Comparison of ENCODE assay signal across 18 cellular contexts in the genomic region with DNA sequence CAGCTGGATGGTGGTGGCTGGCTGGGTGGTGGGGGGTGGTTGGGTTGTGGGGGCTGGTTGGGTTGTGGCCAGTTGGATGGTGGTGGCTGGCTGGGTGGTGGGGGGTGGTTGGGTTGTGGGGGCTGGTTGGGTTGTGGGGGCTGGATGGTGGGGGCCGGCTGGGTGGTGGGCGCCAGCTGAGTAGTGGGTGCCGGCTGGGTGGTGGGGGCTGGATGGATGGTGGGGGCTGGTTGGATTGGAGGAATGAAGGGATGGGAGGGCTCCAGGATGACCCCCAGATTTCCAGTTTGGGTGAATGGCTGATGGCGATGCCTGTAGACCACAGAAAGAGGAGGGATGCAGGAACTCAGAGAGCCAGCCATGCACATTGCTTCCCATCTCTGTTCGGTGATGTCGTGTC. TPM values are rescaled to one million over a fixed set of nuclear protein-coding genes. Genes with fewer than 3 reads are reported as not detected.
DNase-seq lines count a peak whose midpoint lies in the region; ATAC-seq, FAIRE-seq and TF ChIP-seq lines count a peak whose summit lies in the region.
"Had no signal": no experiment of that assay in that cellular context is flagged by ENCODE, and none has a peak within 500 bp of the region (broad histone marks: within the 10 kb centered on the region; RNA-seq: fewer than 3 reads in every experiment).

No MANE protein-coding gene starts in this region.

- H3K18ac ChIP-seq in mesendoderm (ENCODE audit: low read length), result no peak overlapping the region

- H3K23ac ChIP-seq in mesendoderm (ENCODE audit: low read length), result no peak overlapping the region

- H4K8ac ChIP-seq in mesendoderm (ENCODE audit: low read depth, low read length), result no peak overlapping the region

- TF ChIP-seq CTCF in suprapubic skin (IDR thresholded peaks at IDR 0.05), result no peak
- TF ChIP-seq CTCF in HepG2 (CRISPR knock-in tag; IDR thresholded peaks at IDR 0.05), result no peak

- TF ChIP-seq RAD21 in HepG2 (CRISPR knock-in tag; IDR thresholded peaks at IDR 0.05), result no peak

- H3K4me1 ChIP-seq in suprapubic skin, result peaks cover 3% of the 10 kb centered on the region
- H3K4me1 ChIP-seq in mesendoderm (ENCODE audit: control insufficient read depth, low read depth, low read length), result no peaks in the 10 kb centered on the region
- H3K4me1 ChIP-seq in HepG2 (ENCODE audit: insufficient read depth, low read length), result no peaks in the 10 kb centered on the region

- no peak overlapping the region for H3K4ac ChIP-seq in mesendoderm (ENCODE audit: low read depth, low read length)

- no peak overlapping the region for H3K9ac ChIP-seq in mesendoderm (ENCODE audit: low read length)
- H3K9ac ChIP-seq in HepG2 (ENCODE audit: insufficient read depth, low read depth, low read length), result no peak overlapping the region

- no peak overlapping the region for H2BK15ac ChIP-seq in mesendoderm (replicated peaks; ENCODE audit: low read depth)

- TF ChIP-seq EP300 in suprapubic skin (IDR thresholded peaks at IDR 0.05) (no peak), HepG2 (IDR thresholded peaks at IDR 0.05; ENCODE audit: low read depth in 2 of 2, low read length in 2 of 2) (no peak), HepG2 (CRISPR knock-in tag; IDR thresholded peaks at IDR 0.05; ENCODE audit: borderline replicate concordance) (no peak)

- no peak overlapping the region for H4K5ac ChIP-seq in mesendoderm (ENCODE audit: low read length)

- H2BK120ac ChIP-seq in mesendoderm (ENCODE audit: low read depth, low read length), result no peak overlapping the region

- H3K4me3 ChIP-seq in Jurkat, Clone E6-1 (ENCODE audit: low read length), result peak overlapping the region; percentile 92
- no peak overlapping the region for H3K4me3 ChIP-seq in suprapubic skin
- H3K4me3 ChIP-seq in mesendoderm (ENCODE audit: low read length), result no peak overlapping the region
- H3K4me3 ChIP-seq in HepG2 (replicated peaks in 1 of 3; ENCODE audit: insufficient read depth in 1 of 3, low read depth in 2 of 3, low read length in 3 of 3), result no peak overlapping the region
- H3K4me3 ChIP-seq: GM12878 had no signal

- BruUV-seq in HepG2 (replicated peaks; lab: Mats Ljungman, UMichigan), result no TSS peak

- H3K79me1 ChIP-seq in mesendoderm (ENCODE audit: low read length), result no peaks in the 10 kb centered on the region

- H3K9me3 ChIP-seq in suprapubic skin, result no peaks in the 10 kb centered on the region
- no peaks in the 10 kb centered on the region for H3K9me3 ChIP-seq in HepG2 (ENCODE audit: low read length)

- DNase-seq in D341Med (ENCODE audit: low spot score) (peak; percentile 6), islet precursor cell (peak; percentile 10), suprapubic skin (ENCODE audit: low spot score in 2 of 2) (peak; percentile 46 to 50), mesendoderm (no peak), HepG2 (ENCODE audit: low spot score) (no peak)
- DNase-seq in Jurkat, Clone E6-1 (ENCODE audit: low read depth, low spot score), result no peak
- no peak for DNase-seq in activated CD4-positive, alpha-beta T cell treated with anti-CD3 and anti-CD28 coated beads for 1 hour
- DNase-seq: C1 segment of cervical spinal cord, NCI-H1092 treated with DMSO at 0.1 percent for 48 hours, NCI-H1694, NCI-H2107, NCI-H345, NCI-H526 treated with DMSO at 0.1 percent for 48 hours, OCI-M1 had no signal

- in situ Hi-C loops in HepG2 (cut with HindIII; ENCODE audit: extremely low pct_ligation_motif_present, low pct_unique_long_range_greater_than_20kb), result no loop called here

- H3K79me2 ChIP-seq in mesendoderm (ENCODE audit: control insufficient read depth, insufficient read depth, low read length) (no peaks in the 10 kb centered on the region), HepG2 (ENCODE audit: insufficient read depth, low read length) (no peaks in the 10 kb centered on the region)

- H3K36me3 ChIP-seq in suprapubic skin (no peaks in the 10 kb centered on the region), mesendoderm (ENCODE audit: control insufficient read depth, insufficient read depth, low read length) (no peaks in the 10 kb centered on the region), HepG2 (replicated peaks in 1 of 2; ENCODE audit: control insufficient read depth in 1 of 2, insufficient read depth in 2 of 2, low read length in 2 of 2) (no peaks in the 10 kb centered on the region)

- H3K4me2 ChIP-seq in mesendoderm (ENCODE audit: low read length) (no peak overlapping the region), HepG2 (ENCODE audit: low read depth, low read length) (no peak overlapping the region)

- intact Hi-C loops in HepG2 (cut with micrococcal nuclease; ENCODE audit: unreplicated experiment), result no loop called here

- H2AK5ac ChIP-seq in mesendoderm (ENCODE audit: low read length), result no peak overlapping the region

- no peak for ATAC-seq in HepG2

- TF ChIP-seq POLR2A in suprapubic skin (IDR thresholded peaks at IDR 0.05), result no peak
- TF ChIP-seq POLR2A in HepG2 (IDR thresholded peaks at IDR 0.05; ENCODE audit: insufficient read depth in 1 of 2, low read depth in 2 of 2, low read length in 2 of 2), result no peak

- POLR2A ChIA-PET in HepG2 (lab: Yijun Ruan, JAX), result no interaction called here

- H2AFZ ChIP-seq in HepG2 (ENCODE audit: low read length), result no peak overlapping the region

- FAIRE-seq in HepG2 (lab: Jason Lieb, UNC), result no peak
- FAIRE-seq: GM12878 had no signal

- no peak overlapping the region for H2BK5ac ChIP-seq in mesendoderm (ENCODE audit: low read length)

- no peak overlapping the region for H3K27ac ChIP-seq in suprapubic skin
- H3K27ac ChIP-seq in mesendoderm (ENCODE audit: low read depth, low read length), result no peak overlapping the region
- H3K27ac ChIP-seq in HepG2 (ENCODE audit: extremely low read length, insufficient read depth, low read length), result no peak overlapping the region

- WGBS in suprapubic skin, result 98% methylated on average over 6 of the region's 6 CpGs
- no CpG with 5 or more reads among the region's 6 CpGs for WGBS in mesendoderm (ENCODE audit: extremely low coverage, insufficient coverage, low lambda C conversion rate)
- WGBS in HepG2 (ENCODE audit: low lambda C conversion rate), result 73% methylated on average over 6 of the region's 6 CpGs

- no peaks in the 10 kb centered on the region for H4K20me1 ChIP-seq in HepG2 (ENCODE audit: insufficient read depth, low read length)

- CTCF ChIA-PET in HepG2 (lab: Yijun Ruan, JAX; ENCODE audit: low intra/inter-chr PET ratio, low total read pairs), result no interaction called here

- peaks cover 2% of the 10 kb centered on the region for H3K27me3 ChIP-seq in suprapubic skin
- no peaks in the 10 kb centered on the region for H3K27me3 ChIP-seq in mesendoderm (ENCODE audit: insufficient read depth, low read length, poor library complexity)
- H3K27me3 ChIP-seq in HepG2 (ENCODE audit: control insufficient read depth in 1 of 2, insufficient read depth in 2 of 2, low read length in 2 of 2), result peaks cover 15 to 81% of the 10 kb centered on the region in 2 experiments; a peak in 4 of 5 replicates

- no peak overlapping the region for H3K56ac ChIP-seq in mesendoderm (ENCODE audit: low read length)

RNA-seq across cellular contexts. Expression of a gene that starts 26.8 kb away (rescaled TPM):
- 0.95 TPM for polyA plus RNA-seq in Jurkat, Clone E6-1 (2012; ENCODE audit: insufficient read depth, insufficient read length)
- total RNA-seq in suprapubic skin (under 1 TPM in 2 of 4 donors, not detected in 2; 0.48 to 0.52 TPM), HepG2 (2016; rRNA removed; fragmentation: Illumina TruSeq; extraction: Trizol) (not detected in 2 replicates)
- 0.03 TPM for polyA plus RNA-seq in mesendoderm (2013, experiment 1 of 2)
- polyA plus RNA-seq in mesendoderm (2013, experiment 2 of 2), result 0.04 TPM
- total RNA-seq in HepG2 (2016; cell fraction: cytosol; rRNA removed; fragmentation: Illumina TruSeq; extraction: Trizol; ENCODE audit: low read depth), result not detected in 2 replicates
- total RNA-seq in HepG2 (2016; cell fraction: insoluble cytoplasmic fraction; rRNA removed; fragmentation: Illumina TruSeq; extraction: Trizol), result not detected in 2 replicates
- not detected in 2 replicates for total RNA-seq in HepG2 (2016; cell fraction: membrane; rRNA removed; fragmentation: Illumina TruSeq; extraction: Trizol)
- not detected in 2 replicates for total RNA-seq in HepG2 (2016; cell fraction: nucleus; rRNA removed; fragmentation: Illumina TruSeq; extraction: Trizol)
- polyA plus RNA-seq in HepG2 (2011; rRNA removed), result not detected in 2 replicates
- polyA plus RNA-seq in HepG2 (2011; cell fraction: cytosol; rRNA removed), result not detected in 2 replicates
- not detected in 2 replicates for polyA plus RNA-seq in HepG2 (2011; cell fraction: nucleus; rRNA removed)
- not detected in 2 replicates for polyA plus RNA-seq in HepG2 (2012)
- not detected in 2 replicates for polyA plus RNA-seq in HepG2 (2016; cell fraction: cytosol; fragmentation: Illumina TruSeq; extraction: Trizol; ENCODE audit: low read depth)
- not detected in 2 replicates for polyA plus RNA-seq in HepG2 (2016; cell fraction: insoluble cytoplasmic fraction; fragmentation: Illumina TruSeq; extraction: Trizol; ENCODE audit: low read depth)
- not detected in 2 replicates for polyA plus RNA-seq in HepG2 (2016; cell fraction: membrane; fragmentation: Illumina TruSeq; extraction: Trizol; ENCODE audit: low read depth)
- polyA plus RNA-seq in HepG2 (2016; cell fraction: nucleus; fragmentation: Illumina TruSeq; extraction: Trizol; ENCODE audit: insufficient read depth, low read depth), result not detected in 2 replicates
- 0.08 TPM in 1 of 2 replicates, not detected in the other for polyA minus RNA-seq in HepG2 (2011; rRNA and poly(A)+ RNA removed; ENCODE audit: low replicate concordance)
- polyA minus RNA-seq in HepG2 (2011; cell fraction: cytosol; rRNA and poly(A)+ RNA removed), result not detected in 2 replicates
- polyA minus RNA-seq in HepG2 (2011; cell fraction: nucleus; rRNA and poly(A)+ RNA removed), result not detected in 2 replicates
- total RNA-seq: G401, GM12878, SK-MEL-5 had no signal
- polyA plus RNA-seq: AG04450, GM12878 had no signal

RNA-seq across cellular contexts. Expression of a gene that starts 56.1 kb away (rescaled TPM):
- polyA plus RNA-seq in Jurkat, Clone E6-1 (2012; ENCODE audit: insufficient read depth, insufficient read length), result 25.1 TPM
- total RNA-seq in suprapubic skin (10 to 100 TPM in 2 of 4 donors, 1 to 10 TPM in 2; 9.2 to 40.0 (median 15.4) TPM), HepG2 (2016; rRNA removed; fragmentation: Illumina TruSeq; extraction: Trizol) (0.90 and 1.0 TPM in 2 replicates)
- polyA plus RNA-seq in mesendoderm (2013, experiment 1 of 2), result 5.0 TPM
- polyA plus RNA-seq in mesendoderm (2013, experiment 2 of 2), result 5.2 TPM
- 1.9 and 3.6 TPM in 2 replicates for total RNA-seq in HepG2 (2016; cell fraction: cytosol; rRNA removed; fragmentation: Illumina TruSeq; extraction: Trizol; ENCODE audit: low read depth)
- total RNA-seq in HepG2 (2016; cell fraction: insoluble cytoplasmic fraction; rRNA removed; fragmentation: Illumina TruSeq; extraction: Trizol), result 0.85 and 1.2 TPM in 2 replicates
- total RNA-seq in HepG2 (2016; cell fraction: membrane; rRNA removed; fragmentation: Illumina TruSeq; extraction: Trizol), result 2.6 and 3.9 TPM in 2 replicates
- total RNA-seq in HepG2 (2016; cell fraction: nucleus; rRNA removed; fragmentation: Illumina TruSeq; extraction: Trizol), result 0.56 and 0.81 TPM in 2 replicates
- 1.9 and 2.0 TPM in 2 replicates for polyA plus RNA-seq in HepG2 (2011; rRNA removed)
- 2.1 and 3.1 TPM in 2 replicates for polyA plus RNA-seq in HepG2 (2011; cell fraction: cytosol; rRNA removed)
- 2.0 and 2.2 TPM in 2 replicates for polyA plus RNA-seq in HepG2 (2011; cell fraction: nucleus; rRNA removed)
- 2.1 and 3.9 TPM in 2 replicates for polyA plus RNA-seq in HepG2 (2012)
- 8.9 and 10.7 TPM in 2 replicates for polyA plus RNA-seq in HepG2 (2016; cell fraction: cytosol; fragmentation: Illumina TruSeq; extraction: Trizol; ENCODE audit: low read depth)
- polyA plus RNA-seq in HepG2 (2016; cell fraction: insoluble cytoplasmic fraction; fragmentation: Illumina TruSeq; extraction: Trizol; ENCODE audit: low read depth), result 2.4 and 3.4 TPM in 2 replicates
- 8.6 and 9.2 TPM in 2 replicates for polyA plus RNA-seq in HepG2 (2016; cell fraction: membrane; fragmentation: Illumina TruSeq; extraction: Trizol; ENCODE audit: low read depth)
- 1.5 TPM in 2 replicates for polyA plus RNA-seq in HepG2 (2016; cell fraction: nucleus; fragmentation: Illumina TruSeq; extraction: Trizol; ENCODE audit: insufficient read depth, low read depth)
- polyA minus RNA-seq in HepG2 (2011; rRNA and poly(A)+ RNA removed; ENCODE audit: low replicate concordance), result 0.07 and 4.5 TPM in 2 replicates
- polyA minus RNA-seq in HepG2 (2011; cell fraction: cytosol; rRNA and poly(A)+ RNA removed), result 1.2 and 1.9 TPM in 2 replicates
- 1.2 and 1.6 TPM in 2 replicates for polyA minus RNA-seq in HepG2 (2011; cell fraction: nucleus; rRNA and poly(A)+ RNA removed)

Comparison
In these comparisons a context has a peak if more than half of its experiments do, and no peak if none do; other contexts are left out.
1. DNase-seq: peak in D341Med (single experiment), islet precursor cell (single experiment) and suprapubic skin (2 of 2); none in Jurkat, Clone E6-1 (single experiment), mesendoderm (single experiment), HepG2 (single experiment) and activated CD4-positive, alpha-beta T cell treated with anti-CD3 and anti-CD28 coated beads for 1 hour (single experiment).